In the genomic region with DNA sequence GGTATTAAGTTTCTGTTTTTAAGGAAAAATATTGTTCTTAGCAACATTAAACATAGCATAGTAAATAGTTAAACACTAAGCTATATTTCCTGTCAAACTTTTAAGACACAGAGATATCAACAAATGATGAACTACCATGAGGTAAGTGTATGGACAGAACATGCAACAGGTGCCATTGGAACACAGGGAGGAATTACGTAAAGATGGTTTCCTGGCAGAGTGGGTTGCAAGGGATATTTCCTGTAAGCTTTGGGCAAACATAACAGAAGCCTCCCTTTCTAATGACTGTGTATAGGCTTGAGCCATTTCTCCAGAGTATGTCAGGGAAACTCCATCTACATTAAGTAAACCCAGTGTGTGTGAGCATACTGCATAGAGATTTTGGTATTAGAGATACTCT, we compare ENCODE assay signal across 20 cellular contexts.
"Had no signal": no experiment of that assay in that cellular context is flagged by ENCODE, and none has a peak within 500 bp of the region (broad histone marks: within the 10 kb centered on the region; RNA-seq: fewer than 3 reads in every experiment).

No MANE protein-coding gene starts in this region.

- DNase-seq: dorsolateral prefrontal cortex; effector CD8-positive, alpha-beta T cell; foreskin melanocyte; heart left ventricle; hippocampal formation; left colon; left ventricle myocardium superior; mesendoderm; naive B cell; psoas muscle; retina; right lobe of liver; stimulated activated CD4-positive, alpha-beta T cell treated with anti-CD3 and anti-CD28 coated beads, Interleukin-4, amount 100 ng/mL, for 24 hours; tibial artery; upper lobe of left lung; uterus had no signal

- H3K4me1 Mint-ChIP-seq: naive B cell; stimulated activated memory B cell treated with anti-CD40 and anti-IgM and Interleukin-4, amounts not matched to agents 10 μg/mL and 1 μg/mL and 100 μg/mL, for 72 hours had no signal

- H3K4me3 Mint-ChIP-seq: naive B cell; nephron; stimulated activated memory B cell treated with anti-CD40 and anti-IgM and Interleukin-4, amounts not matched to agents 10 μg/mL and 1 μg/mL and 100 μg/mL, for 72 hours; stimulated activated naive CD8-positive, alpha-beta T cell treated with anti-CD3 and anti-CD28 coated beads, Interleukin-15, Interleukin-2, amounts not matched to agents 100 ng/mL and 50 ng/mL, for 24 hours had no signal

- H3K36me3 Mint-ChIP-seq: naive B cell; stimulated activated memory B cell treated with anti-CD40 and anti-IgM and Interleukin-4, amounts not matched to agents 10 μg/mL and 1 μg/mL and 100 μg/mL, for 72 hours had no signal

- H3K36me3 ChIP-seq: heart left ventricle, right lobe of liver, tibial artery, upper lobe of left lung, uterus had no signal

- H3K27ac ChIP-seq: dorsolateral prefrontal cortex, heart left ventricle, psoas muscle, right lobe of liver, tibial artery, upper lobe of left lung, uterus had no signal

- H3K27ac Mint-ChIP-seq: naive B cell; nephron; stimulated activated memory B cell treated with anti-CD40 and anti-IgM and Interleukin-4, amounts not matched to agents 10 μg/mL and 1 μg/mL and 100 μg/mL, for 72 hours; stimulated activated naive CD8-positive, alpha-beta T cell treated with anti-CD3 and anti-CD28 coated beads, Interleukin-15, Interleukin-2, amounts not matched to agents 100 ng/mL and 50 ng/mL, for 24 hours had no signal

- H3K4me1 ChIP-seq: psoas muscle, right lobe of liver, tibial artery, uterus had no signal

- H3K27me3 ChIP-seq: dorsolateral prefrontal cortex, right lobe of liver, tibial artery, upper lobe of left lung, uterus had no signal

- H3K27me3 Mint-ChIP-seq: naive B cell; stimulated activated memory B cell treated with anti-CD40 and anti-IgM and Interleukin-4, amounts not matched to agents 10 μg/mL and 1 μg/mL and 100 μg/mL, for 72 hours; stimulated activated naive CD8-positive, alpha-beta T cell treated with anti-CD3 and anti-CD28 coated beads, Interleukin-15, Interleukin-2, amounts not matched to agents 100 ng/mL and 50 ng/mL, for 24 hours had no signal

- H3K9me3 ChIP-seq: heart left ventricle, psoas muscle, right lobe of liver, tibial artery, upper lobe of left lung, uterus had no signal

- H3K9me3 Mint-ChIP-seq: naive B cell; nephron; stimulated activated memory B cell treated with anti-CD40 and anti-IgM and Interleukin-4, amounts not matched to agents 10 μg/mL and 1 μg/mL and 100 μg/mL, for 72 hours; stimulated activated naive CD8-positive, alpha-beta T cell treated with anti-CD3 and anti-CD28 coated beads, Interleukin-15, Interleukin-2, amounts not matched to agents 100 ng/mL and 50 ng/mL, for 24 hours had no signal

- H3K4me3 ChIP-seq: dorsolateral prefrontal cortex, heart left ventricle, lung, psoas muscle, right lobe of liver, tibial artery, upper lobe of left lung, uterus had no signal
